ENCODE assay signal across 27 cellular contexts in genomic region chr2:7566382-7566881, GRCh38.
A peak's percentile ranks its signal among the peaks of the same experiment; 100 is the strongest.
DNase-seq lines count a peak whose midpoint lies in the region; ATAC-seq and TF ChIP-seq lines count a peak whose summit lies in the region.
"Had no signal": no experiment of that assay in that cellular context is flagged by ENCODE, and none has a peak within 500 bp of the region (broad histone marks: within the 10 kb centered on the region; RNA-seq: fewer than 3 reads in every experiment).

No MANE protein-coding gene starts in this region.

- CTCF ChIA-PET in activated CD4-positive, alpha-beta memory T cell treated with anti-CD3 and anti-CD28 coated beads for 36 hours (lab: Charles Lee): interaction anchor here (1.4 to 1.8 kb wide), 2 partner anchors 17 to 139 kb away, joined by 4 to 10 read pairs; no protein-coding TSS in a partner anchor
- CTCF ChIA-PET in activated CD4-positive, alpha-beta memory T cell treated with anti-CD3 and anti-CD28 coated beads, Interleukin-2, amount 10 ng/mL, durations not matched to agents 7 days and 5 days (lab: Charles Lee): no interaction called here
- CTCF ChIA-PET in activated CD8-positive, alpha-beta T cell treated with anti-CD3 and anti-CD28 coated beads for 36 hours (lab: Charles Lee): interaction anchor here (1.3 to 2.3 kb wide), 4 partner anchors 21 to 139 kb away, joined by 3 to 30 read pairs (median 14); no protein-coding TSS in a partner anchor
- CTCF ChIA-PET in naive thymus-derived CD4-positive, alpha-beta T cell (lab: Charles Lee): interaction anchor here (1.0 to 2.1 kb wide), 3 partner anchors 113 to 1118 kb away, joined by 3 to 25 read pairs (median 5); no protein-coding TSS in a partner anchor

- H3K4me1 ChIP-seq in DND-41 (ENCODE audit: insufficient read depth, low read length): peaks cover 13% of the 10 kb centered on the region
- peaks cover 17 to 34% of the 10 kb centered on the region in 2 donors for H3K4me1 ChIP-seq in naive thymus-derived CD4-positive, alpha-beta T cell (ENCODE audit: control insufficient read depth in 2 of 2, insufficient read depth in 2 of 2, low read length in 2 of 2)
- peaks cover 8% of the 10 kb centered on the region; the same call in 1 of the 2 replicates for H3K4me1 ChIP-seq in Karpas-422 (ENCODE audit: low read length)
- H3K4me1 ChIP-seq: BE2C, Caco-2, esophagus squamous epithelium, psoas muscle, upper lobe of right lung had no signal

- no peak overlapping the region for H3K4me3 Mint-ChIP-seq in activated CD4-positive, alpha-beta memory T cell treated with anti-CD3 and anti-CD28 coated beads for 36 hours
- H3K4me3 Mint-ChIP-seq in activated CD4-positive, alpha-beta memory T cell treated with anti-CD3 and anti-CD28 coated beads, Interleukin-2, amount 10 ng/mL, durations not matched to agents 7 days and 5 days: no peak overlapping the region
- H3K4me3 Mint-ChIP-seq in activated CD8-positive, alpha-beta T cell treated with anti-CD3 and anti-CD28 coated beads for 36 hours: peak overlapping the region; percentile 2
- peak overlapping the region in 4 of 10 donors; percentile 3 to 79 (median 21) for H3K4me3 Mint-ChIP-seq in naive thymus-derived CD4-positive, alpha-beta T cell
- H3K4me3 Mint-ChIP-seq: activated B cell treated with CpG ODN at 0.5 μM for 24 hours; dendritic cell treated with granulocyte-macrophage colony-stimulating factor and Interleukin-4, amounts not matched to agents 40 ng/mL and 50 ng/mL, for 4 days; memory B cell had no signal

- H3K79me2 ChIP-seq in DND-41 (ENCODE audit: insufficient read depth, low read length) (no peaks in the 10 kb centered on the region), Karpas-422 (ENCODE audit: low read length) (no peaks in the 10 kb centered on the region)

- DNase-seq in activated CD4-positive, alpha-beta memory T cell treated with anti-CD3 and anti-CD28 coated beads for 36 hours: no peak
- no peak for DNase-seq in activated CD4-positive, alpha-beta memory T cell treated with anti-CD3 and anti-CD28 coated beads, Interleukin-2, amount 10 ng/mL, durations not matched to agents 7 days and 5 days
- DNase-seq in DND-41: no peak
- no peak for DNase-seq in activated CD8-positive, alpha-beta T cell treated with anti-CD3 and anti-CD28 coated beads for 36 hours
- DNase-seq in naive thymus-derived CD4-positive, alpha-beta T cell: no peak
- no peak for DNase-seq in Karpas-422
- DNase-seq in NCI-H2029 treated with DMSO at 0.1 percent for 48 hours (lab: John Stamatoyannopoulos, UW): no peak
- no peak for DNase-seq in HK-2 (ENCODE audit: unreplicated experiment)
- DNase-seq: activated B cell treated with CpG ODN at 0.5 μM for 24 hours; activated effector memory CD4-positive, alpha-beta T cell treated with Interleukin-2 at 50 U/mL for 16 hours; anterior cingulate cortex; BE2C; Caco-2; DMS79 treated with DMSO at 0.1 percent for 48 hours; esophagus squamous epithelium; H7; left colon; NCI-H1694; NCI-H2171; NCI-H526; psoas muscle; RPMI8226; stimulated activated CD8-positive, alpha-beta memory T cell treated with anti-CD3 and anti-CD28 coated beads, Interleukin-4, amount 100 ng/mL, for 48 hours; upper lobe of right lung had no signal

- H3K4me3 ChIP-seq in DND-41 (ENCODE audit: low read depth in 1 of 2, low read length in 2 of 2) (no peak overlapping the region), Karpas-422 (ENCODE audit: low read length) (no peak overlapping the region)
- no peak overlapping the region for H3K4me3 ChIP-seq in naive thymus-derived CD4-positive, alpha-beta T cell (ENCODE audit: low read length)
- H3K4me3 ChIP-seq: esophagus squamous epithelium, psoas muscle, upper lobe of right lung had no signal

- H3K9me2 ChIP-seq in Karpas-422 (replicated peaks; ENCODE audit: insufficient read depth, low read length): no peaks in the 10 kb centered on the region

- POLR2A ChIA-PET in activated CD4-positive, alpha-beta memory T cell treated with anti-CD3 and anti-CD28 coated beads for 36 hours (lab: Charles Lee): interaction anchor here (1.4 to 1.7 kb wide), 2 partner anchors 116 to 128 kb away, joined by 3 to 6 read pairs; no protein-coding TSS in a partner anchor
- POLR2A ChIA-PET in activated CD4-positive, alpha-beta memory T cell treated with anti-CD3 and anti-CD28 coated beads, Interleukin-2, amount 10 ng/mL, durations not matched to agents 7 days and 5 days (lab: Charles Lee): interaction anchor here (1.6 kb wide), 1 partner anchor 161 kb away, joined by 3 read pairs; no protein-coding TSS in a partner anchor
- POLR2A ChIA-PET in activated CD8-positive, alpha-beta T cell treated with anti-CD3 and anti-CD28 coated beads for 36 hours (lab: Charles Lee): interaction anchor here (1.2 to 1.8 kb wide), 7 partner anchors 8 to 165 kb away, joined by 3 to 10 read pairs (median 4); no protein-coding TSS in a partner anchor
- POLR2A ChIA-PET in naive thymus-derived CD4-positive, alpha-beta T cell (lab: Charles Lee): interaction anchor here (0.6 to 2.4 kb wide), 8 partner anchors 13 to 1116 kb away, joined by 3 to 33 read pairs (median 4); partner anchors contain the start of gene ID2

- no peaks in the 10 kb centered on the region for H3K9me3 ChIP-seq in DND-41 (ENCODE audit: insufficient read depth, low read length, severe bottlenecking)
- H3K9me3 ChIP-seq in naive thymus-derived CD4-positive, alpha-beta T cell (ENCODE audit: control insufficient read depth in 2 of 3, low read length in 3 of 3): peaks cover 0 to 6% (median 0%) of the 10 kb centered on the region in 3 experiments
- no peaks in the 10 kb centered on the region for H3K9me3 ChIP-seq in Karpas-422 (ENCODE audit: low read length)
- H3K9me3 ChIP-seq: BE2C, Caco-2, esophagus squamous epithelium, psoas muscle, upper lobe of right lung had no signal

- H3K4me2 ChIP-seq in DND-41 (ENCODE audit: insufficient read depth, low read length) (no peak overlapping the region), Karpas-422 (ENCODE audit: low read depth, low read length, poor library complexity, severe bottlenecking) (no peak overlapping the region)
- H3K4me2 ChIP-seq: KMS-11 had no signal

- no peaks in the 10 kb centered on the region for H4K20me1 ChIP-seq in DND-41 (ENCODE audit: insufficient read depth, low read length)
- H4K20me1 ChIP-seq in Karpas-422 (ENCODE audit: insufficient read depth, low read depth, low read length): no peaks in the 10 kb centered on the region

- H2AFZ ChIP-seq in DND-41 (ENCODE audit: low read depth, low read length) (peak overlapping the region; percentile 38; the same call in 1 of the 2 replicates), Karpas-422 (ENCODE audit: low read length) (no peak overlapping the region)

- H3K27ac ChIP-seq in DND-41 (ENCODE audit: low read length) (no peak overlapping the region), Karpas-422 (ENCODE audit: low read length) (no peak overlapping the region)
- no peak overlapping the region for H3K27ac ChIP-seq in naive thymus-derived CD4-positive, alpha-beta T cell (ENCODE audit: low read depth, low read length)
- H3K27ac ChIP-seq: esophagus squamous epithelium, KMS-11, psoas muscle, upper lobe of right lung had no signal

- TF ChIP-seq CTCF in DND-41 (IDR thresholded peaks at IDR 0.05; ENCODE audit: borderline replicate concordance, extremely low read depth, low read length, poor library complexity, severe bottlenecking): no peak
- TF ChIP-seq CTCF in activated CD8-positive, alpha-beta T cell treated with anti-CD3 and anti-CD28 coated beads for 36 hours (IDR thresholded peaks at IDR 0.05): no peak

- no peaks in the 10 kb centered on the region for H3K27me3 Mint-ChIP-seq in activated CD4-positive, alpha-beta memory T cell treated with anti-CD3 and anti-CD28 coated beads for 36 hours
- H3K27me3 Mint-ChIP-seq in activated CD4-positive, alpha-beta memory T cell treated with anti-CD3 and anti-CD28 coated beads, Interleukin-2, amount 10 ng/mL, durations not matched to agents 7 days and 5 days: no peaks in the 10 kb centered on the region
- no peaks in the 10 kb centered on the region for H3K27me3 Mint-ChIP-seq in activated CD8-positive, alpha-beta T cell treated with anti-CD3 and anti-CD28 coated beads for 36 hours
- no peaks in the 10 kb centered on the region for H3K27me3 Mint-ChIP-seq in naive thymus-derived CD4-positive, alpha-beta T cell
- H3K27me3 Mint-ChIP-seq: memory B cell had no signal

- H3K27me3 ChIP-seq in DND-41 (ENCODE audit: insufficient read depth, low read length, poor library complexity) (no peaks in the 10 kb centered on the region), Karpas-422 (ENCODE audit: low read length) (no peaks in the 10 kb centered on the region)
- no peaks in the 10 kb centered on the region for H3K27me3 ChIP-seq in naive thymus-derived CD4-positive, alpha-beta T cell (ENCODE audit: control insufficient read depth in 2 of 2, insufficient read depth in 2 of 2, low read length in 2 of 2)
- H3K27me3 ChIP-seq: BE2C, upper lobe of right lung had no signal

- peak overlapping the region; percentile 84 for H3K27ac Mint-ChIP-seq in activated CD4-positive, alpha-beta memory T cell treated with anti-CD3 and anti-CD28 coated beads for 36 hours
- no peak overlapping the region for H3K27ac Mint-ChIP-seq in activated CD4-positive, alpha-beta memory T cell treated with anti-CD3 and anti-CD28 coated beads, Interleukin-2, amount 10 ng/mL, durations not matched to agents 7 days and 5 days
- H3K27ac Mint-ChIP-seq in activated CD8-positive, alpha-beta T cell treated with anti-CD3 and anti-CD28 coated beads for 36 hours: peak overlapping the region; percentile 92
- peak overlapping the region; percentile 71 to 99 (median 96) for H3K27ac Mint-ChIP-seq in naive thymus-derived CD4-positive, alpha-beta T cell
- H3K27ac Mint-ChIP-seq: activated B cell treated with CpG ODN at 0.5 μM for 24 hours; dendritic cell treated with granulocyte-macrophage colony-stimulating factor and Interleukin-4, amounts not matched to agents 40 ng/mL and 50 ng/mL, for 4 days; memory B cell had no signal

- H3K36me3 ChIP-seq in DND-41 (ENCODE audit: insufficient read depth, low read length) (no peaks in the 10 kb centered on the region), Karpas-422 (ENCODE audit: insufficient read depth, low read length) (no peaks in the 10 kb centered on the region)
- H3K36me3 ChIP-seq in naive thymus-derived CD4-positive, alpha-beta T cell (ENCODE audit: control insufficient read depth in 2 of 3, insufficient read depth in 3 of 3, low read length in 3 of 3): no peaks in the 10 kb centered on the region
- H3K36me3 ChIP-seq: BE2C, esophagus squamous epithelium, upper lobe of right lung had no signal

- H3K36me3 Mint-ChIP-seq in activated CD4-positive, alpha-beta memory T cell treated with anti-CD3 and anti-CD28 coated beads for 36 hours: peaks cover 19% of the 10 kb centered on the region
- peaks cover 15% of the 10 kb centered on the region for H3K36me3 Mint-ChIP-seq in activated CD4-positive, alpha-beta memory T cell treated with anti-CD3 and anti-CD28 coated beads, Interleukin-2, amount 10 ng/mL, durations not matched to agents 7 days and 5 days (ENCODE audit: low read depth)
- H3K36me3 Mint-ChIP-seq in activated CD8-positive, alpha-beta T cell treated with anti-CD3 and anti-CD28 coated beads for 36 hours (ENCODE audit: low read depth): peaks cover 65% of the 10 kb centered on the region
- peaks cover 0 to 59% (median 0%) of the 10 kb centered on the region in 5 donors for H3K36me3 Mint-ChIP-seq in naive thymus-derived CD4-positive, alpha-beta T cell
- H3K36me3 Mint-ChIP-seq: memory B cell had no signal

- peaks cover 3% of the 10 kb centered on the region for H3K9me3 Mint-ChIP-seq in activated CD4-positive, alpha-beta memory T cell treated with anti-CD3 and anti-CD28 coated beads for 36 hours
- peaks cover 12% of the 10 kb centered on the region for H3K9me3 Mint-ChIP-seq in activated CD4-positive, alpha-beta memory T cell treated with anti-CD3 and anti-CD28 coated beads, Interleukin-2, amount 10 ng/mL, durations not matched to agents 7 days and 5 days
- H3K9me3 Mint-ChIP-seq in activated CD8-positive, alpha-beta T cell treated with anti-CD3 and anti-CD28 coated beads for 36 hours: peaks cover 43% of the 10 kb centered on the region
- H3K9me3 Mint-ChIP-seq in naive thymus-derived CD4-positive, alpha-beta T cell: peaks cover 2 to 27% (median 12%) of the 10 kb centered on the region in 11 donors
- H3K9me3 Mint-ChIP-seq: activated B cell treated with CpG ODN at 0.5 μM for 24 hours; dendritic cell treated with granulocyte-macrophage colony-stimulating factor and Interleukin-4, amounts not matched to agents 40 ng/mL and 50 ng/mL, for 4 days; memory B cell had no signal

- H3K4me1 Mint-ChIP-seq in activated CD4-positive, alpha-beta memory T cell treated with anti-CD3 and anti-CD28 coated beads for 36 hours (ENCODE audit: low read depth): peaks cover 53% of the 10 kb centered on the region
- H3K4me1 Mint-ChIP-seq in activated CD4-positive, alpha-beta memory T cell treated with anti-CD3 and anti-CD28 coated beads, Interleukin-2, amount 10 ng/mL, durations not matched to agents 7 days and 5 days: peaks cover 31% of the 10 kb centered on the region
- H3K4me1 Mint-ChIP-seq in activated CD8-positive, alpha-beta T cell treated with anti-CD3 and anti-CD28 coated beads for 36 hours (ENCODE audit: low read depth): peaks cover 65% of the 10 kb centered on the region
- H3K4me1 Mint-ChIP-seq in naive thymus-derived CD4-positive, alpha-beta T cell: peaks cover 22 to 64% (median 57%) of the 10 kb centered on the region in 7 donors
- H3K4me1 Mint-ChIP-seq: activated B cell treated with CpG ODN at 0.5 μM for 24 hours, memory B cell had no signal

- no peak for ATAC-seq in DND-41 (ENCODE audit: insufficient read depth, low read depth)
- ATAC-seq in activated CD8-positive, alpha-beta T cell treated with anti-CD3 and anti-CD28 coated beads for 36 hours: no peak
- ATAC-seq in naive thymus-derived CD4-positive, alpha-beta T cell: no peak
- ATAC-seq: left colon, psoas muscle, upper lobe of right lung had no signal

- H3K9ac ChIP-seq in DND-41 (ENCODE audit: low read depth, low read length): no peak overlapping the region
- H3K9ac ChIP-seq in Karpas-422 (ENCODE audit: low read length): no peak overlapping the region
- H3K9ac ChIP-seq: KMS-11 had no signal

- intact Hi-C loops in activated CD4-positive, alpha-beta memory T cell treated with anti-CD3 and anti-CD28 coated beads for 36 hours (cut with micrococcal nuclease): loop anchor here (2.0 to 5.0 kb wide), 4 partner anchors 14 to 281 kb away; no protein-coding TSS in a partner anchor
- intact Hi-C loops in activated CD8-positive, alpha-beta T cell treated with anti-CD3 and anti-CD28 coated beads for 36 hours (cut with micrococcal nuclease): loop anchor here (2.0 to 5.0 kb wide), 2 partner anchors 39 to 136 kb away; no protein-coding TSS in a partner anchor
- intact Hi-C loops in naive thymus-derived CD4-positive, alpha-beta T cell (cut with micrococcal nuclease): loop anchor here (2.0 to 10.0 kb wide), 9 partner anchors 14 to 1028 kb away; no protein-coding TSS in a partner anchor
